ENCODE assay signal across 25 cellular contexts in the genomic region with DNA sequence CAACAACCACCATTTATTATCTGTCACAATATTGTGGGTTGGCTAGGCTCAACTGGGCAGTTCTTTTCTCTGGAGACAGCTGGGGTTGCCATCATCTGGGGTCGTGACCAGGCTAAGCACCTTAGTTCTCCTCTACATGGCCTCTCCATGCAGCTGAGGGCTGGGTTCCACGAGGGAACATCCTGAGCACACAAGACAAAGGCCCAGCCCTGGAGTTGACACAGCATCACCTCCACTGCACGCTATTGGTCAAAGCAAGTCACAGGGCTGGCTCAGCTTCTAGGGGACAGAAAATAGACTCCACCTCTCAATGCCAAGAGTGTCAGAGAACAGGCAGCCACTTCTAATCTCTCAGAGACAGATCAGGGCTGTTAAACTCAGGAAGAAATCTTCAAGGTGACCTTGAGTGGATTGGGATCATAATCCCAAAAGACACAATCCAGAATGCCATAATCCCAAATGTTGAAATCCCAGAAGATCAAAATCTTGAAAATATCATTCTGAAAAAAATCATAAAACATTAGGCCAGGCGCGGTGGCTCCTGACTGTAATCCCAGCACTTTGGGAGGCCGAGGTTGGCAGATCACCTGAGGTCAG. TPM values are rescaled to one million over a fixed set of nuclear protein-coding genes. Genes with fewer than 3 reads are reported as not detected.
A peak's percentile ranks its signal among the peaks of the same experiment; 100 is the strongest.
DNase-seq lines count a peak whose midpoint lies in the region; ATAC-seq, FAIRE-seq and TF ChIP-seq lines count a peak whose summit lies in the region.
"Had no signal": no experiment of that assay in that cellular context is flagged by ENCODE, and none has a peak within 500 bp of the region (broad histone marks: within the 10 kb centered on the region; RNA-seq: fewer than 3 reads in every experiment).

No MANE protein-coding gene starts in this region.

- no peaks in the 10 kb centered on the region for H3K36me3 Mint-ChIP-seq in CD8-positive, alpha-beta T cell
- H3K36me3 Mint-ChIP-seq: type B pancreatic cell had no signal

- TF ChIP-seq CTCF in CD8-positive, alpha-beta T cell (IDR thresholded peaks at IDR 0.05): no peak
- TF ChIP-seq CTCF in brain microvascular endothelial cell (IDR thresholded peaks at IDR 0.05; ENCODE audit: low read depth, low read length, missing control alignments): no peak

- H3K9ac ChIP-seq in GM23248: no peak overlapping the region

- WGBS in GM23248 (ENCODE audit: low coverage in 1 of 2, low lambda C conversion rate in 2 of 2, missing lambda C conversion rate in 2 of 2), 2 experiments: 80 to 83% methylated on average over 6 of the region's 6 CpGs

- no peak overlapping the region for H3K4me2 ChIP-seq in GM23248 (ENCODE audit: unreplicated experiment)

- H3K4me3 Mint-ChIP-seq in CD8-positive, alpha-beta T cell: no peak overlapping the region
- H3K4me3 Mint-ChIP-seq: activated T-cell treated with anti-CD3 and anti-CD28 coated beads, Interleukin-2, amount 50 U/mL, for 4 hours; naive thymus-derived CD4-positive, alpha-beta T cell; stimulated activated naive CD8-positive, alpha-beta T cell treated with anti-CD3 and anti-CD28 coated beads, Interleukin-15, Interleukin-2, amounts not matched to agents 100 ng/mL and 50 ng/mL, for 24 hours; type B pancreatic cell had no signal

- H4K20me1 ChIP-seq in GM23248 (ENCODE audit: insufficient read depth): no peaks in the 10 kb centered on the region

- CTCF ChIA-PET in CD8-positive, alpha-beta T cell (lab: Charles Lee): interaction anchor here (1.1 to 4.8 kb wide), 3 partner anchors 15 to 52 kb away, joined by 4 to 15 read pairs (median 14); no protein-coding TSS in a partner anchor

- POLR2A ChIA-PET in CD8-positive, alpha-beta T cell (lab: Charles Lee): no interaction called here

- no peak overlapping the region for H3K4me3 ChIP-seq in CD8-positive, alpha-beta T cell (ENCODE audit: low read depth, low read length)
- H3K4me3 ChIP-seq in GM23248: no peak overlapping the region
- H3K4me3 ChIP-seq in brain microvascular endothelial cell (ENCODE audit: low read depth, low read length): no peak overlapping the region
- H3K4me3 ChIP-seq: coronary artery, HAP-1, lower lobe of right lung, pancreas, SJCRH30 had no signal

- no peak for FAIRE-seq in frontal cortex (lab: Jason Lieb, UNC)
- FAIRE-seq: pancreas had no signal

- DNase-seq in CD8-positive, alpha-beta T cell: no peak
- DNase-seq in GM23248: no peak
- DNase-seq in RPMI7951 (ENCODE audit: low read depth): peak; percentile 21
- peak; percentile 24 for DNase-seq in myocyte (ENCODE audit: low read depth)
- DNase-seq in frontal cortex (ENCODE audit: low spot score in 2 of 2): no peak
- no peak for DNase-seq in brain microvascular endothelial cell
- DNase-seq: activated CD4-positive, alpha-beta T cell treated with anti-CD3 and anti-CD28 coated beads, Interleukin-2, amount 50 U/mL, for 4 hours; activated T-cell treated with anti-CD3 and anti-CD28 coated beads, Interleukin-2, amount 50 U/mL, for 4 hours; Calu3; lower lobe of right lung; naive thymus-derived CD4-positive, alpha-beta T cell; NCI-H1105; NCI-H2171; NCI-H526; pancreas; SJCRH30 had no signal

- H3K9me3 Mint-ChIP-seq in CD8-positive, alpha-beta T cell: no peaks in the 10 kb centered on the region
- H3K9me3 Mint-ChIP-seq: activated T-cell treated with anti-CD3 and anti-CD28 coated beads, Interleukin-2, amount 50 U/mL, for 4 hours; IgD-negative memory B cell; type B pancreatic cell had no signal

- peaks cover 17% of the 10 kb centered on the region for H3K27me3 Mint-ChIP-seq in CD8-positive, alpha-beta T cell (ENCODE audit: low read depth)
- H3K27me3 Mint-ChIP-seq: brain had no signal

- H3K9me3 ChIP-seq in CD8-positive, alpha-beta T cell (ENCODE audit: low read length): no peaks in the 10 kb centered on the region
- no peaks in the 10 kb centered on the region for H3K9me3 ChIP-seq in GM23248 (ENCODE audit: low read depth)
- H3K9me3 ChIP-seq: HAP-1, lower lobe of right lung, pancreas, SJCRH30 had no signal

- peaks cover 42% of the 10 kb centered on the region for H3F3A ChIP-seq in GM23248 (ENCODE audit: insufficient read depth)

- intact Hi-C loops in CD8-positive, alpha-beta T cell (cut with DNase I, micrococcal nuclease): no loop called here

- in situ Hi-C loops in GM23248 (cut with MboI) (no loop called here), brain microvascular endothelial cell (cut with HindIII; ENCODE audit: low pct_ligation_motif_present, low sequenced_read_pairs) (no loop called here)

- H3K79me2 ChIP-seq in GM23248 (ENCODE audit: insufficient read depth): no peaks in the 10 kb centered on the region

- H3K27ac Mint-ChIP-seq in CD8-positive, alpha-beta T cell: no peak overlapping the region
- H3K27ac Mint-ChIP-seq: activated naive CD4-positive, alpha-beta T cell treated with anti-CD3 and anti-CD28 coated beads, Interleukin-2, amount 50 U/mL, for 72 hours; naive thymus-derived CD4-positive, alpha-beta T cell; stimulated activated naive CD8-positive, alpha-beta T cell treated with anti-CD3 and anti-CD28 coated beads, Interleukin-15, Interleukin-2, amounts not matched to agents 100 ng/mL and 50 ng/mL, for 24 hours; type B pancreatic cell had no signal

- no peaks in the 10 kb centered on the region for H3K4me1 ChIP-seq in CD8-positive, alpha-beta T cell (ENCODE audit: insufficient read depth, low read length)
- H3K4me1 ChIP-seq in GM23248 (ENCODE audit: insufficient read depth): peaks cover 38% of the 10 kb centered on the region
- H3K4me1 ChIP-seq: lower lobe of right lung, SJCRH30 had no signal

- no peaks in the 10 kb centered on the region for H3K9me2 ChIP-seq in GM23248 (ENCODE audit: insufficient read depth)

- H3K36me3 ChIP-seq in CD8-positive, alpha-beta T cell (ENCODE audit: insufficient read depth, low read length): no peaks in the 10 kb centered on the region
- H3K36me3 ChIP-seq in GM23248 (ENCODE audit: low read depth) (no peaks in the 10 kb centered on the region), brain microvascular endothelial cell (replicated peaks) (no peaks in the 10 kb centered on the region)
- H3K36me3 ChIP-seq: HAP-1, lower lobe of right lung, pancreas, SJCRH30 had no signal

- no peak overlapping the region for H2AFZ ChIP-seq in GM23248

- ATAC-seq in CD8-positive, alpha-beta T cell: peak; percentile 51
- ATAC-seq in GM18909 (IDR thresholded peaks at IDR 0.05; ENCODE audit: poor library complexity, unreplicated experiment): no peak
- ATAC-seq: lower lobe of right lung had no signal

- H3K27me3 ChIP-seq in CD8-positive, alpha-beta T cell (ENCODE audit: insufficient read depth, low read length): no peaks in the 10 kb centered on the region
- H3K27me3 ChIP-seq in GM23248 (replicated peaks; ENCODE audit: insufficient read depth): no peaks in the 10 kb centered on the region
- H3K27me3 ChIP-seq in brain microvascular endothelial cell (replicated peaks): no peaks in the 10 kb centered on the region
- H3K27me3 ChIP-seq: pancreas, SJCRH30 had no signal

- H3K4me1 Mint-ChIP-seq in CD8-positive, alpha-beta T cell (ENCODE audit: low read depth): no peaks in the 10 kb centered on the region

- no peak overlapping the region for H3K27ac ChIP-seq in CD8-positive, alpha-beta T cell (ENCODE audit: low read depth, low read length)
- H3K27ac ChIP-seq in GM23248: peak overlapping the region; percentile 70
- no peak overlapping the region for H3K27ac ChIP-seq in brain microvascular endothelial cell
- H3K27ac ChIP-seq: coronary artery, lower lobe of right lung, pancreas, SJCRH30, VCaP had no signal

RNA-seq across cellular contexts. Expression of a gene that starts 13.0 kb away (rescaled TPM):
- total RNA-seq in CD8-positive, alpha-beta T cell: 100 to 1,000 TPM; 104 to 107 TPM
- 48.3 and 51.3 TPM in 2 replicates for total RNA-seq in GM23248 (2014; rRNA removed; shearing (Covaris generic))
- 72.4 and 74.0 TPM in 2 replicates for polyA plus RNA-seq in GM23248 (2016; fragmentation: Nextera tagmentation; extraction: Ambion mirVana)
- total RNA-seq in RPMI7951 (2014; rRNA removed; shearing (Covaris generic)): 51.1 and 54.6 TPM in 2 replicates
- total RNA-seq in myocyte: 49.8 and 53.2 TPM in 2 replicates
- polyA plus RNA-seq in myocyte (2012): 37.4 TPM
- 53.8 TPM for total RNA-seq in frontal cortex

RNA-seq across cellular contexts. Expression of a gene that starts 38.5 kb away (rescaled TPM):
- 10 to 100 TPM; 50.8 to 56.5 TPM for total RNA-seq in CD8-positive, alpha-beta T cell
- 68.0 and 83.9 TPM in 2 replicates for total RNA-seq in GM23248 (2014; rRNA removed; shearing (Covaris generic))
- polyA plus RNA-seq in GM23248 (2016; fragmentation: Nextera tagmentation; extraction: Ambion mirVana): 18.1 and 20.5 TPM in 2 replicates
- total RNA-seq in RPMI7951 (2014; rRNA removed; shearing (Covaris generic)): 28.4 and 39.2 TPM in 2 replicates
- total RNA-seq in myocyte (56.0 and 67.2 TPM in 2 replicates), frontal cortex (60.3 TPM)
- 31.3 TPM for polyA plus RNA-seq in myocyte (2012)

Comparison
In these comparisons a context has a peak if more than half of its experiments do, and no peak if none do; other contexts are left out.
1. DNase-seq: peak in RPMI7951 (single experiment) and myocyte (single experiment); none in CD8-positive, alpha-beta T cell (0 of 7), GM23248 (single experiment), frontal cortex (0 of 2) and brain microvascular endothelial cell (single experiment).